Comparison of ENCODE assay signal across 19 cellular contexts in genomic region chr18:4888251-4888650, GRCh38.
"Had no signal": no experiment of that assay in that cellular context is flagged by ENCODE, and none has a peak within 500 bp of the region (broad histone marks: within the 10 kb centered on the region; RNA-seq: fewer than 3 reads in every experiment).

No MANE protein-coding gene starts in this region.

- DNase-seq: effector CD4-positive, alpha-beta T cell; heart left ventricle; hippocampal formation; left colon; mesendoderm; naive thymus-derived CD4-positive, alpha-beta T cell; nephron progenitor cell; psoas muscle; retina; spleen; stimulated activated CD4-positive, alpha-beta T cell treated with anti-CD3 and anti-CD28 coated beads, Interleukin-15, amount 100 ng/mL, for 24 hours; stimulated activated CD4-positive, alpha-beta T cell treated with anti-CD3 and anti-CD28 coated beads, Interleukin-1b, Interleukin-23, amount 100 ng/mL, for 48 hours; stimulated activated CD4-positive, alpha-beta T cell treated with anti-CD3 and anti-CD28 coated beads, Interleukin-4, amount 100 ng/mL, for 24 hours; testis had no signal

- H3K4me3 Mint-ChIP-seq: naive thymus-derived CD4-positive, alpha-beta T cell; nephron progenitor cell; stimulated activated memory B cell treated with anti-CD40 and anti-IgM and Interleukin-4, amounts not matched to agents 10 μg/mL and 1 μg/mL and 100 μg/mL, for 72 hours; stimulated activated naive CD8-positive, alpha-beta T cell treated with anti-CD3 and anti-CD28 coated beads, Interleukin-15, Interleukin-2, amounts not matched to agents 100 ng/mL and 50 ng/mL, for 24 hours had no signal

- H3K27ac ChIP-seq: coronary artery, heart left ventricle, psoas muscle, spleen, testis, tibial nerve had no signal

- H3K4me3 ChIP-seq: coronary artery, heart left ventricle, psoas muscle, spleen, testis, tibial nerve had no signal

- H3K27ac Mint-ChIP-seq: naive thymus-derived CD4-positive, alpha-beta T cell; nephron progenitor cell; stimulated activated memory B cell treated with anti-CD40 and anti-IgM and Interleukin-4, amounts not matched to agents 10 μg/mL and 1 μg/mL and 100 μg/mL, for 72 hours; stimulated activated naive CD8-positive, alpha-beta T cell treated with anti-CD3 and anti-CD28 coated beads, Interleukin-15, Interleukin-2, amounts not matched to agents 100 ng/mL and 50 ng/mL, for 24 hours had no signal

- H3K4me1 ChIP-seq: heart left ventricle, psoas muscle, spleen, testis, tibial nerve had no signal

- H3K27me3 ChIP-seq: heart left ventricle, spleen, testis, tibial nerve had no signal

- H3K9me3 ChIP-seq: testis had no signal

- H3K36me3 ChIP-seq: heart left ventricle, spleen, tibial nerve had no signal

- H3K27me3 Mint-ChIP-seq: naive thymus-derived CD4-positive, alpha-beta T cell; stimulated activated memory B cell treated with anti-CD40 and anti-IgM and Interleukin-4, amounts not matched to agents 10 μg/mL and 1 μg/mL and 100 μg/mL, for 72 hours; stimulated activated naive CD8-positive, alpha-beta T cell treated with anti-CD3 and anti-CD28 coated beads, Interleukin-15, Interleukin-2, amounts not matched to agents 100 ng/mL and 50 ng/mL, for 24 hours had no signal

- H3K36me3 Mint-ChIP-seq: naive thymus-derived CD4-positive, alpha-beta T cell; stimulated activated memory B cell treated with anti-CD40 and anti-IgM and Interleukin-4, amounts not matched to agents 10 μg/mL and 1 μg/mL and 100 μg/mL, for 72 hours had no signal

- ATAC-seq: heart left ventricle; left colon; naive thymus-derived CD4-positive, alpha-beta T cell; psoas muscle; sciatic nerve; stimulated activated memory B cell treated with anti-CD40 and anti-IgM and Interleukin-4, amounts not matched to agents 10 μg/mL and 1 μg/mL and 100 μg/mL, for 72 hours had no signal

- H3K4me1 Mint-ChIP-seq: naive thymus-derived CD4-positive, alpha-beta T cell; stimulated activated memory B cell treated with anti-CD40 and anti-IgM and Interleukin-4, amounts not matched to agents 10 μg/mL and 1 μg/mL and 100 μg/mL, for 72 hours had no signal
